ENCODE assay signal across 20 cellular contexts in genomic region chr7:155739538-155740140, GRCh38.
DNase-seq lines count a peak whose midpoint lies in the region; ATAC-seq and TF ChIP-seq lines count a peak whose summit lies in the region.
"Had no signal": no experiment of that assay in that cellular context is flagged by ENCODE, and none has a peak within 500 bp of the region (broad histone marks: within the 10 kb centered on the region; RNA-seq: fewer than 3 reads in every experiment).

No MANE protein-coding gene starts in this region.

- TF ChIP-seq CTCF in KMS-11 (conservative IDR thresholded peaks at IDR 0.05; ENCODE audit: low read depth, low read length) = no peak

- H3K4me2 ChIP-seq in KMS-11 = no peak overlapping the region; the same call in 1 of the 2 replicates

- no peaks in the 10 kb centered on the region for H3K27me3 ChIP-seq in CD8-positive, alpha-beta memory T cell (ENCODE audit: insufficient read depth, low read length, poor library complexity, severe bottlenecking)
- H3K27me3 ChIP-seq in KMS-11 (ENCODE audit: insufficient read depth, low read depth) (no peaks in the 10 kb centered on the region), aorta (ENCODE audit: control insufficient read depth in 1 of 2, insufficient read depth in 2 of 2, low read length in 1 of 2) (no peaks in the 10 kb centered on the region)
- no peaks in the 10 kb centered on the region for H3K27me3 ChIP-seq in naive thymus-derived CD4-positive, alpha-beta T cell (ENCODE audit: control insufficient read depth in 2 of 2, insufficient read depth in 2 of 2, low read length in 2 of 2)
- H3K27me3 ChIP-seq: adrenal gland, cardiac muscle cell had no signal

- peak; percentile 39 to 59 for ATAC-seq in activated T-cell treated with anti-CD3 and anti-CD28 coated beads, Interleukin-2, amount 50 U/mL, for 72 hours (replicated peaks in 1 of 2)
- peak; percentile 37 for ATAC-seq in naive thymus-derived CD4-positive, alpha-beta T cell
- no peak for ATAC-seq in GM19395 (IDR thresholded peaks at IDR 0.05; ENCODE audit: unreplicated experiment)
- no peak for ATAC-seq in aorta (ENCODE audit: low FRiP score)
- ATAC-seq in GM21423 (IDR thresholded peaks at IDR 0.05; ENCODE audit: unreplicated experiment) = no peak

- H3K27ac Mint-ChIP-seq in CD8-positive, alpha-beta memory T cell = peak overlapping the region in 7 of 8 donors; percentile 49 to 86 (median 61)
- H3K27ac Mint-ChIP-seq in activated T-cell treated with anti-CD3 and anti-CD28 coated beads, Interleukin-2, amount 50 U/mL, for 72 hours = peak overlapping the region; percentile 54
- peak overlapping the region; percentile 0 to 97 (median 80) for H3K27ac Mint-ChIP-seq in naive thymus-derived CD4-positive, alpha-beta T cell

- DNase-seq in CD8-positive, alpha-beta memory T cell = peak in 3 of 5 donors; percentile 9 to 50 (median 39)
- peak in 1 of 2 donors; percentile 20 for DNase-seq in activated T-cell treated with anti-CD3 and anti-CD28 coated beads, Interleukin-2, amount 50 U/mL, for 72 hours
- peak in 2 of 9 donors; percentile 8 to 10 for DNase-seq in naive thymus-derived CD4-positive, alpha-beta T cell
- DNase-seq in 8988T (no peak), aorta (no peak)
- DNase-seq: adrenal gland, AML-193, erythroblast, foreskin melanocyte, GOT3, NCI-H1417, NCI-H2171 treated with DMSO at 0.1 percent for 48 hours, NCI-H69, posterior cingulate gyrus, Right ventricle myocardium superior had no signal

- peaks cover 4% of the 10 kb centered on the region; the same call in 1 of the 2 replicates for H4K20me1 ChIP-seq in KMS-11 (ENCODE audit: insufficient read depth)

- H3K9me3 Mint-ChIP-seq in CD8-positive, alpha-beta memory T cell = no peaks in the 10 kb centered on the region
- no peaks in the 10 kb centered on the region for H3K9me3 Mint-ChIP-seq in activated T-cell treated with anti-CD3 and anti-CD28 coated beads, Interleukin-2, amount 50 U/mL, for 72 hours
- H3K9me3 Mint-ChIP-seq in naive thymus-derived CD4-positive, alpha-beta T cell = no peaks in the 10 kb centered on the region
- H3K9me3 Mint-ChIP-seq: memory B cell had no signal

- H3K36me3 Mint-ChIP-seq in CD8-positive, alpha-beta memory T cell = peaks cover 6 to 80% (median 21%) of the 10 kb centered on the region in 3 donors
- peaks cover 9 to 42% of the 10 kb centered on the region in 2 donors for H3K36me3 Mint-ChIP-seq in activated T-cell treated with anti-CD3 and anti-CD28 coated beads, Interleukin-2, amount 50 U/mL, for 72 hours (ENCODE audit: insufficient read depth in 2 of 2)
- peaks cover 4 to 44% (median 25%) of the 10 kb centered on the region in 5 donors for H3K36me3 Mint-ChIP-seq in naive thymus-derived CD4-positive, alpha-beta T cell

- peak overlapping the region in 6 of 7 donors; percentile 37 to 65 (median 50) for H3K4me3 Mint-ChIP-seq in CD8-positive, alpha-beta memory T cell
- H3K4me3 Mint-ChIP-seq in activated T-cell treated with anti-CD3 and anti-CD28 coated beads, Interleukin-2, amount 50 U/mL, for 72 hours = peak overlapping the region; percentile 49 to 71
- peak overlapping the region; percentile 15 to 71 (median 56) for H3K4me3 Mint-ChIP-seq in naive thymus-derived CD4-positive, alpha-beta T cell
- H3K4me3 Mint-ChIP-seq: memory B cell had no signal

- H3K27me3 Mint-ChIP-seq in CD8-positive, alpha-beta memory T cell = no peaks in the 10 kb centered on the region
- no peaks in the 10 kb centered on the region for H3K27me3 Mint-ChIP-seq in activated T-cell treated with anti-CD3 and anti-CD28 coated beads, Interleukin-2, amount 50 U/mL, for 72 hours (ENCODE audit: low read depth)
- H3K27me3 Mint-ChIP-seq in naive thymus-derived CD4-positive, alpha-beta T cell = no peaks in the 10 kb centered on the region
- H3K27me3 Mint-ChIP-seq: memory B cell had no signal

- intact Hi-C loops in naive thymus-derived CD4-positive, alpha-beta T cell (cut with micrococcal nuclease) = loop anchor here (1.0 to 5.0 kb wide), 4 partner anchors 25 to 827 kb away; no protein-coding TSS in a partner anchor
- intact Hi-C loops in aorta (cut with DNase I) = loop anchor here in 1 of 2 donors (5.0 kb wide), 1 partner anchor 142 kb away; no protein-coding TSS in a partner anchor

- H3K9ac ChIP-seq in KMS-11 = no peak overlapping the region

- POLR2A ChIA-PET in CD8-positive, alpha-beta memory T cell (lab: Charles Lee) = no interaction called here
- POLR2A ChIA-PET in naive thymus-derived CD4-positive, alpha-beta T cell (lab: Charles Lee) = interaction anchor here (1.0 kb wide), 1 partner anchor 23 kb away, joined by 3 read pairs; no protein-coding TSS in a partner anchor

- H3K9me3 ChIP-seq in CD8-positive, alpha-beta memory T cell (ENCODE audit: low read length) = no peaks in the 10 kb centered on the region
- no peaks in the 10 kb centered on the region for H3K9me3 ChIP-seq in naive thymus-derived CD4-positive, alpha-beta T cell (ENCODE audit: control insufficient read depth in 2 of 3, low read length in 3 of 3)
- H3K9me3 ChIP-seq in aorta (ENCODE audit: control insufficient read depth, low read length) = no peaks in the 10 kb centered on the region
- H3K9me3 ChIP-seq: adrenal gland had no signal

- peaks cover 15% of the 10 kb centered on the region for H3K4me1 ChIP-seq in CD8-positive, alpha-beta memory T cell (ENCODE audit: insufficient read depth, low read length)
- H3K4me1 ChIP-seq in KMS-11 (ENCODE audit: low read depth, poor library complexity, severe bottlenecking) (peaks cover 60% of the 10 kb centered on the region), aorta (ENCODE audit: control insufficient read depth in 1 of 2, insufficient read depth in 2 of 2, low read length in 2 of 2) (no peaks in the 10 kb centered on the region)
- peaks cover 0 to 12% of the 10 kb centered on the region in 2 donors for H3K4me1 ChIP-seq in naive thymus-derived CD4-positive, alpha-beta T cell (ENCODE audit: control insufficient read depth in 2 of 2, insufficient read depth in 2 of 2, low read length in 2 of 2)
- H3K4me1 ChIP-seq: adrenal gland had no signal

- no peak overlapping the region for H3K27ac ChIP-seq in CD8-positive, alpha-beta memory T cell (ENCODE audit: low read depth, low read length)
- H3K27ac ChIP-seq in KMS-11 (peak overlapping the region; percentile 93; the same call in 1 of the 2 replicates), aorta (ENCODE audit: low read depth in 1 of 2, low read length in 2 of 2) (no peak overlapping the region)
- no peak overlapping the region for H3K27ac ChIP-seq in naive thymus-derived CD4-positive, alpha-beta T cell (ENCODE audit: low read depth, low read length)
- H3K27ac ChIP-seq: adrenal gland, cardiac muscle cell had no signal

- no peak overlapping the region for H3K4me3 ChIP-seq in CD8-positive, alpha-beta memory T cell (ENCODE audit: low read length)
- H3K4me3 ChIP-seq in KMS-11 (IDR thresholded peaks at IDR 0.05; ENCODE audit: insufficient read depth, low read depth, low read length) = no peak overlapping the region
- H3K4me3 ChIP-seq in naive thymus-derived CD4-positive, alpha-beta T cell (ENCODE audit: low read length) = no peak overlapping the region
- no peak overlapping the region for H3K4me3 ChIP-seq in aorta (ENCODE audit: low read length in 2 of 2)
- H3K4me3 ChIP-seq: adrenal gland, cardiac muscle cell had no signal

- H2AFZ ChIP-seq in KMS-11 (ENCODE audit: low read depth) = no peak overlapping the region

- H3K4me1 Mint-ChIP-seq in CD8-positive, alpha-beta memory T cell = peaks cover 36 to 55% (median 42%) of the 10 kb centered on the region in 3 donors
- H3K4me1 Mint-ChIP-seq in activated T-cell treated with anti-CD3 and anti-CD28 coated beads, Interleukin-2, amount 50 U/mL, for 72 hours (ENCODE audit: low read depth) = peaks cover 70% of the 10 kb centered on the region
- peaks cover 15 to 64% (median 42%) of the 10 kb centered on the region in 7 donors for H3K4me1 Mint-ChIP-seq in naive thymus-derived CD4-positive, alpha-beta T cell

- WGBS in aorta, 2 donors = 91% methylated on average over 15 to 19 of the region's 19 CpGs

- H3K79me2 ChIP-seq in KMS-11 (ENCODE audit: insufficient read depth, low read depth) = peaks cover 27% of the 10 kb centered on the region

- H3K36me3 ChIP-seq in CD8-positive, alpha-beta memory T cell (ENCODE audit: insufficient read depth, low read length) = peaks cover 23% of the 10 kb centered on the region
- H3K36me3 ChIP-seq in KMS-11 (ENCODE audit: insufficient read depth) (peaks cover 12% of the 10 kb centered on the region; the same call in 1 of the 2 replicates), aorta (ENCODE audit: control insufficient read depth in 1 of 2, insufficient read depth in 2 of 2, low read length in 1 of 2) (peaks cover 8 to 12% of the 10 kb centered on the region in 2 donors)
- peaks cover 9 to 56% (median 22%) of the 10 kb centered on the region in 3 experiments for H3K36me3 ChIP-seq in naive thymus-derived CD4-positive, alpha-beta T cell (ENCODE audit: control insufficient read depth in 2 of 3, insufficient read depth in 3 of 3, low read length in 3 of 3)

- CTCF ChIA-PET in CD8-positive, alpha-beta memory T cell (lab: Charles Lee) = interaction anchor here (1.0 to 1.3 kb wide), 2 partner anchors 142 to 359 kb away, joined by 3 read pairs; no protein-coding TSS in a partner anchor
- CTCF ChIA-PET in naive thymus-derived CD4-positive, alpha-beta T cell (lab: Charles Lee) = interaction anchor here (0.6 to 1.5 kb wide), 6 partner anchors 134 to 394 kb away, joined by 3 to 5 read pairs (median 4); no protein-coding TSS in a partner anchor

Comparison
In these comparisons a context has a peak if more than half of its experiments do, and no peak if none do; other contexts are left out.
1. DNase-seq: peak in CD8-positive, alpha-beta memory T cell (3 of 5); none in 8988T (single experiment) and aorta (0 of 2).
2. ATAC-seq: peak in activated T-cell treated with anti-CD3 and anti-CD28 coated beads, Interleukin-2, amount 50 U/mL, for 72 hours (2 of 2) and naive thymus-derived CD4-positive, alpha-beta T cell (single experiment); none in GM19395 (single experiment), aorta (single experiment) and GM21423 (single experiment).
3. Peak in every context shown above with its lines, with median percentiles within 50 percentile points of each other: H3K27ac Mint-ChIP-seq and H3K4me3 Mint-ChIP-seq.